8 cellular contexts compared by ENCODE assay signal in the genomic region with DNA sequence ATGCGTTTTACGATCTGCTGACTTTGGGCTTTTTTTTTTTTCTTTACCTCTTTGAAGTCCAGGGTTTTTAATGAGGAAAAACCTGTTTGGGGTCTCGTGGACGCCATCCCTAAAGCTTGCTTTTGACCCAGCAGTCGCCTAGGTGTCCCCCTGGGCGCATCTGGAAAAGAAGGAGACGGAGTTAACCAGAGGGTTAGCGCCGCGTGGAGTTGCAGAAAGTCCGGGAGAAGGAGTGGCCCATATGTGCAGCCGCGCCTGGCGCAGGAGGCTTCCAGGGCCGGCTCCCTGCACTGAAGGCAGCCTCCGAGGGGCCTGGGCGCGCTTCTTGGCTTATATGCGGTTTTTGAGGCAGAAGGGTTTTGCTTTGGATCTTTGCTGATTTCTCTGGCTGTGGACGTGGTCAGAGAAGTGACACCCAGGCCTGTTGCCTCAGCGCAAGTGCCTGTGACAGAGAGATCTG. TPM values are rescaled to one million over a fixed set of nuclear protein-coding genes. Genes with fewer than 3 reads are reported as not detected.
DNase-seq lines count a peak whose midpoint lies in the region; ATAC-seq, FAIRE-seq and TF ChIP-seq lines count a peak whose summit lies in the region.

No MANE protein-coding gene starts in this region.

- CTCF ChIA-PET in WTC11 (lab: Charles Lee) = interaction anchor here (1.7 to 4.5 kb wide), 2 partner anchors 41 to 44 kb away, joined by 4 to 16 read pairs; no protein-coding TSS in a partner anchor

- peaks cover 9% of the 10 kb centered on the region; the same call in 1 of the 2 replicates for H3K36me3 ChIP-seq in BE2C

- H3K4me1 ChIP-seq in BE2C (peaks cover 5% of the 10 kb centered on the region), foreskin keratinocyte (peaks cover 6% of the 10 kb centered on the region)

- no peak for TF ChIP-seq CTCF in BE2C (IDR thresholded peaks at IDR 0.05; ENCODE audit: low read depth, low read length)
- no peak for TF ChIP-seq CTCF in WTC11 (IDR thresholded peaks at IDR 0.05)
- no peak for TF ChIP-seq CTCF in foreskin keratinocyte (conservative IDR thresholded peaks at IDR 0.05)
- TF ChIP-seq CTCF in progenitor cell of endocrine pancreas (IDR thresholded peaks at IDR 0.05; ENCODE audit: unreplicated experiment) = no peak
- TF ChIP-seq CTCF in D721Med (IDR thresholded peaks at IDR 0.05; ENCODE audit: insufficient read depth, missing control alignments) = no peak

- ATAC-seq in WTC11 (peak; percentile 22), foreskin keratinocyte (peak; percentile 33), GM19324 (IDR thresholded peaks at IDR 0.05; ENCODE audit: low FRiP score, unreplicated experiment) (no peak)

- H3K27ac Mint-ChIP-seq in WTC11 (peak overlapping the region; percentile 93), progenitor cell of endocrine pancreas (peak overlapping the region; percentile 98)

- DNase-seq in BE2C = peak; percentile 46
- peak; percentile 36 for DNase-seq in HCEC 1CT
- no peak for DNase-seq in WTC11 (ENCODE audit: low spot score)
- peak in 1 of 2 donors; percentile 13 for DNase-seq in foreskin keratinocyte
- no peak for DNase-seq in progenitor cell of endocrine pancreas (ENCODE audit: low spot score, unreplicated experiment)
- DNase-seq in D721Med (ENCODE audit: insufficient read length, low spot score) = no peak
- no peak for DNase-seq in effector CD4-positive, alpha-beta T cell

- no peaks in the 10 kb centered on the region for H3K27me3 ChIP-seq in BE2C
- no peaks in the 10 kb centered on the region for H3K27me3 ChIP-seq in foreskin keratinocyte

- peak overlapping the region; percentile 67 for H3K4me3 ChIP-seq in BE2C (ENCODE audit: low read depth, low read length)

- H3K36me3 Mint-ChIP-seq in WTC11 (no peaks in the 10 kb centered on the region), progenitor cell of endocrine pancreas (ENCODE audit: insufficient read depth) (no peaks in the 10 kb centered on the region)

- POLR2A ChIA-PET in WTC11 (lab: Charles Lee) = no interaction called here

- H3K27me3 Mint-ChIP-seq in WTC11 (ENCODE audit: low read depth) (no peaks in the 10 kb centered on the region), progenitor cell of endocrine pancreas (no peaks in the 10 kb centered on the region)

- FAIRE-seq in D721Med (lab: Jason Lieb, UNC) = no peak

- H3K4me3 Mint-ChIP-seq in WTC11 = peak overlapping the region; percentile 92
- H3K4me3 Mint-ChIP-seq in progenitor cell of endocrine pancreas (ENCODE audit: low read depth) = peak overlapping the region; percentile 93

- peak overlapping the region; percentile 63 for H3K27ac ChIP-seq in foreskin keratinocyte

- peaks cover 29% of the 10 kb centered on the region for H3K4me1 Mint-ChIP-seq in WTC11
- peaks cover 36% of the 10 kb centered on the region for H3K4me1 Mint-ChIP-seq in progenitor cell of endocrine pancreas (ENCODE audit: low read depth)

- H3K9me3 Mint-ChIP-seq in WTC11 (no peaks in the 10 kb centered on the region), progenitor cell of endocrine pancreas (ENCODE audit: low read depth) (no peaks in the 10 kb centered on the region)

- no peaks in the 10 kb centered on the region for H3K9me3 ChIP-seq in BE2C

TF ChIP-seq in WTC11, 78 proteins besides CTCF, POLR2A, EP300 and RAD21:
- TF ChIP-seq TP53 (CRISPR knock-in tag; IDR thresholded peaks at IDR 0.05) (0 out of 2 replicates have a peak, but pooled peaks have one; percentile 36), IRF2 (CRISPR knock-in tag; IDR thresholded peaks at IDR 0.05; ENCODE audit: borderline replicate concordance, low read depth) (no peak)

RNA-seq across cellular contexts. Expression of gene TMEM181, which starts 0.9 kb away (rescaled TPM):
- polyA plus RNA-seq in BE2C (2012; ENCODE audit: insufficient read depth, insufficient read length, low read depth) = 35.8 TPM
- 18.8 to 22.1 TPM (median 21.2 TPM) in 3 replicates for total RNA-seq in WTC11 (2021)
- 29.5 and 32.8 TPM in 2 replicates for total RNA-seq in foreskin keratinocyte
- polyA plus RNA-seq in foreskin keratinocyte = 8.0 and 8.7 TPM in 2 replicates
- total RNA-seq in progenitor cell of endocrine pancreas = 33.9 and 35.6 TPM in 2 replicates

Comparison
In these comparisons a context has a peak if more than half of its experiments do, and no peak if none do; other contexts are left out.
1. DNase-seq: peak in BE2C (single experiment) and HCEC 1CT (single experiment); none in WTC11 (single experiment), progenitor cell of endocrine pancreas (single experiment), D721Med (single experiment) and effector CD4-positive, alpha-beta T cell (single experiment).